ENCODE assay signal across 15 cellular contexts in the genomic region with DNA sequence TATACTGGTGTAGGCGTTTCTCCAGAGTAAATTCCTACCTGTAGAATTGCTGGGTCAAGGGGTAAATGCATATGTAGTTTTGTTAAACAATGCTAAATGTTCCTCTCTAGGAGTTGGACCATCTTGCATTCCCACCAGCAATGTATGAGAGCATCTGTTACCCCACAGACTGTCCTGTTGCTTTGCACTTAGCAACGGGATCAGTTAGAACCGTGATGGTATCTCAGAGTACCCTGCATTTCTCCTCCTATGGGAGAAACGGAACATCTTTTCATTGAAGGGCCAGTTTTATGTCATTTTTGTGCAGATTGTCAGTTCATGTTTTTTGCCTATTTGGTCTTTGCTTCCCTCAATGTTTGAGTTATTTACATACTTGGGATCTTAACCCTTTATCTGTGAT. TPM values are rescaled to one million over a fixed set of nuclear protein-coding genes. Genes with fewer than 3 reads are reported as not detected.
DNase-seq lines count a peak whose midpoint lies in the region; ATAC-seq, FAIRE-seq and TF ChIP-seq lines count a peak whose summit lies in the region.
"Had no signal": no experiment of that assay in that cellular context is flagged by ENCODE, and none has a peak within 500 bp of the region (broad histone marks: within the 10 kb centered on the region; RNA-seq: fewer than 3 reads in every experiment).

No MANE protein-coding gene starts in this region.

- intact Hi-C loops in activated CD4-positive, alpha-beta T cell treated with anti-CD3 and anti-CD28 coated beads for 36 hours (cut with DNase I, micrococcal nuclease), result loop anchor here in 1 of 2 experiments (5.0 kb wide), 2 partner anchors 279 to 379 kb away; partner anchors contain the start of genes DYRK1A and VPS26C
- intact Hi-C loops in K562 (cut with micrococcal nuclease) (no loop called here), esophagus squamous epithelium (cut with DNase I) (no loop called here)

- TF ChIP-seq RAD21 in K562 (CRISPR knock-in tag; conservative IDR thresholded peaks at IDR 0.05 in 1 of 2, IDR thresholded peaks at IDR 0.05 in 1 of 2), result no peak

- 66% methylated on average over 4 of the region's 4 CpGs for WGBS in K562 (ENCODE audit: insufficient coverage, low coverage, missing lambda C conversion rate)
- WGBS in esophagus squamous epithelium, 2 donors, result 72 to 83% methylated on average over 4 of the region's 4 CpGs

- H3K4me1 ChIP-seq in K562 (replicated peaks in 1 of 2; ENCODE audit: control insufficient read depth in 2 of 2, insufficient read depth in 2 of 2, low read length in 2 of 2) (peaks cover 7 to 19% of the 10 kb centered on the region in 2 experiments), esophagus squamous epithelium (peaks cover 0 to 18% (median 5%) of the 10 kb centered on the region in 3 donors)

- TF ChIP-seq EP300 in K562 (IDR thresholded peaks at IDR 0.05; ENCODE audit: low read length), result no peak

- peak overlapping the region; percentile 40 for H3K4me3 Mint-ChIP-seq in activated CD4-positive, alpha-beta T cell treated with anti-CD3 and anti-CD28 coated beads for 36 hours
- H3K4me3 Mint-ChIP-seq in osteocyte (ENCODE audit: unreplicated experiment), result peak overlapping the region; percentile 37

- no peaks in the 10 kb centered on the region for H4K20me1 ChIP-seq in K562 (replicated peaks; ENCODE audit: control insufficient read depth, insufficient read depth, low read length)

- no peak overlapping the region for H3K4me2 ChIP-seq in K562 (ENCODE audit: insufficient read depth, low read length)

- in situ Hi-C loops in K562 (cut with MboI), result no loop called here

- CTCF ChIA-PET in activated CD4-positive, alpha-beta T cell treated with anti-CD3 and anti-CD28 coated beads for 36 hours (lab: Charles Lee), result interaction anchor here (0.8 to 3.5 kb wide), 5 partner anchors 12 to 37 kb away, joined by 3 to 22 read pairs (median 7); no protein-coding TSS in a partner anchor
- CTCF ChIA-PET in K562 (lab: Yijun Ruan, JAX; ENCODE audit: low intra/inter-chr PET ratio), result interaction anchor here (2.0 kb wide), 1 partner anchor 12 kb away, joined by 11 read pairs; no protein-coding TSS in a partner anchor

- H3K79me2 ChIP-seq in K562 (ENCODE audit: control insufficient read depth, insufficient read depth, low read length), result peaks cover 3% of the 10 kb centered on the region; the same call in 2 of the 3 replicates

- ATAC-seq in activated CD4-positive, alpha-beta T cell treated with anti-CD3 and anti-CD28 coated beads for 36 hours, result no peak
- no peak for ATAC-seq in K562
- no peak for ATAC-seq in GM21381 (IDR thresholded peaks at IDR 0.05; ENCODE audit: unreplicated experiment)

- H3K9me1 ChIP-seq in K562 (ENCODE audit: control insufficient read depth, insufficient read depth, low read length), result no peaks in the 10 kb centered on the region

- TF ChIP-seq POLR2A in K562 (conservative IDR thresholded peaks at IDR 0.05) (no peak), esophagus squamous epithelium (IDR thresholded peaks at IDR 0.05) (no peak)

- H3K9me3 ChIP-seq in K562 (replicated peaks; ENCODE audit: control insufficient read depth, insufficient read depth, low read depth, low read length) (no peaks in the 10 kb centered on the region), esophagus squamous epithelium (no peaks in the 10 kb centered on the region)
- H3K9me3 ChIP-seq: thoracic aorta had no signal

- no peak overlapping the region for H3K27ac ChIP-seq in K562 (ENCODE audit: extremely low read depth, low read depth, low read length)
- H3K27ac ChIP-seq in esophagus squamous epithelium, result no peak overlapping the region

- DNase-seq in activated CD4-positive, alpha-beta T cell treated with anti-CD3 and anti-CD28 coated beads for 36 hours, result no peak
- no peak for DNase-seq in activated CD4-positive, alpha-beta T cell treated with anti-CD3 and anti-CD28 coated beads for 48 hours
- peak; percentile 26 for DNase-seq in NCI-H69 (lab: John Stamatoyannopoulos, UW)
- no peak for DNase-seq in K562 (ENCODE audit: extremely low read depth in 1 of 4, low spot score in 3 of 4)
- no peak for DNase-seq in osteocyte (ENCODE audit: extremely low spot score, unreplicated experiment)
- DNase-seq in SHP77 treated with DMSO at 0.1 percent for 48 hours (lab: John Stamatoyannopoulos, UW), result no peak
- DNase-seq in esophagus squamous epithelium (lab: John Stamatoyannopoulos, UW), result no peak
- DNase-seq: ACHN, NCI-H1092, NCI-H2171 treated with DMSO at 0.1 percent for 48 hours had no signal

- H3K27me3 ChIP-seq in K562 (ENCODE audit: control insufficient read depth in 2 of 2, insufficient read depth in 2 of 2, low read length in 2 of 2) (no peaks in the 10 kb centered on the region), esophagus squamous epithelium (peaks cover 0 to 1% (median 0%) of the 10 kb centered on the region in 4 donors)

- no peak overlapping the region for H3K9ac ChIP-seq in K562 (ENCODE audit: insufficient read depth in 1 of 2, low read depth in 2 of 2, low read length in 2 of 2)

- TSS peak; percentile 52 for BruUV-seq in K562 (replicated peaks; lab: Mats Ljungman, UMichigan)

- no peaks in the 10 kb centered on the region for H3K9me3 Mint-ChIP-seq in activated CD4-positive, alpha-beta T cell treated with anti-CD3 and anti-CD28 coated beads for 36 hours (ENCODE audit: low read depth)
- no peaks in the 10 kb centered on the region for H3K9me3 Mint-ChIP-seq in osteocyte (ENCODE audit: unreplicated experiment)

- H3K36me3 ChIP-seq in K562 (ENCODE audit: control insufficient read depth, insufficient read depth, low read length) (no peaks in the 10 kb centered on the region), esophagus squamous epithelium (no peaks in the 10 kb centered on the region)
- H3K36me3 ChIP-seq: thoracic aorta had no signal

- H3K36me3 Mint-ChIP-seq in activated CD4-positive, alpha-beta T cell treated with anti-CD3 and anti-CD28 coated beads for 36 hours (ENCODE audit: low read depth), result no peaks in the 10 kb centered on the region
- H3K36me3 Mint-ChIP-seq in osteocyte (ENCODE audit: unreplicated experiment), result peaks cover 2% of the 10 kb centered on the region

- peak; percentile 44 for FAIRE-seq in K562 (lab: Jason Lieb, UNC)
- FAIRE-seq: colon had no signal

- no peak overlapping the region for H3K4me3 ChIP-seq in K562
- H3K4me3 ChIP-seq in esophagus squamous epithelium, result no peak overlapping the region

- peaks cover 40% of the 10 kb centered on the region for H3K4me1 Mint-ChIP-seq in activated CD4-positive, alpha-beta T cell treated with anti-CD3 and anti-CD28 coated beads for 36 hours
- peaks cover 4% of the 10 kb centered on the region for H3K4me1 Mint-ChIP-seq in osteocyte (ENCODE audit: unreplicated experiment)

- POLR2A ChIA-PET in activated CD4-positive, alpha-beta T cell treated with anti-CD3 and anti-CD28 coated beads for 36 hours (lab: Charles Lee), result no interaction called here
- POLR2A ChIA-PET in K562 (lab: Yijun Ruan, JAX), result interaction anchor here (0.7 to 2.2 kb wide), 3 partner anchors 9 to 24 kb away, joined by 3 to 8 read pairs (median 3); no protein-coding TSS in a partner anchor

- peak overlapping the region; percentile 55 for H3K27ac Mint-ChIP-seq in activated CD4-positive, alpha-beta T cell treated with anti-CD3 and anti-CD28 coated beads for 36 hours
- no peak overlapping the region for H3K27ac Mint-ChIP-seq in osteocyte (ENCODE audit: unreplicated experiment)

- H3K27me3 Mint-ChIP-seq in activated CD4-positive, alpha-beta T cell treated with anti-CD3 and anti-CD28 coated beads for 36 hours, result no peaks in the 10 kb centered on the region
- H3K27me3 Mint-ChIP-seq in osteocyte (ENCODE audit: unreplicated experiment), result no peaks in the 10 kb centered on the region

- TF ChIP-seq CTCF in K562 (IDR thresholded peaks at IDR 0.05 in 2 of 3, conservative IDR thresholded peaks at IDR 0.05 in 1 of 3; ENCODE audit: insufficient read depth in 2 of 3, low read depth in 1 of 3, low read length in 3 of 3) (no peak), osteocyte (IDR thresholded peaks at IDR 0.05) (no peak), esophagus squamous epithelium (IDR thresholded peaks at IDR 0.05) (no peak)

- H2AFZ ChIP-seq in K562 (ENCODE audit: low read depth, low read length), result 0 out of 2 replicates have a peak overlapping the region, but pooled peaks have one; percentile 15

RNA-seq across cellular contexts. Expression of gene RIPPLY3, which starts 18.0 kb away (rescaled TPM):
- total RNA-seq in activated CD4-positive, alpha-beta T cell treated with anti-CD3 and anti-CD28 coated beads for 36 hours, result under 1 TPM in 1 of 2 experiments, not detected in 1; 0.16 TPM
- total RNA-seq in K562 (2011; cell fraction: chromatin; rRNA removed; ENCODE audit: low replicate concordance), result not detected in 2 replicates
- total RNA-seq in K562 (2011; cell fraction: nucleolus; rRNA removed), result not detected in 2 replicates
- total RNA-seq in K562 (2011; cell fraction: nucleoplasm; rRNA removed), result not detected in 2 replicates
- total RNA-seq in K562 (2014; rRNA removed) (not detected in 2 replicates), K562 (2014; rRNA removed; fragmentation: Illumina TruSeq; extraction: Trizol) (not detected in 2 replicates), K562 (2015; rRNA removed; fragmentation: Illumina TruSeq; extraction: Trizol) (not detected in 2 replicates), K562 (2021) (not detected in 2 replicates), osteocyte (0.21 and 0.27 TPM in 2 replicates), esophagus squamous epithelium (under 1 TPM in 3 of 4 donors, not detected in 1; 0.40 to 0.57 (median 0.47) TPM)
- polyA plus RNA-seq in K562 (2011; rRNA removed) (not detected in 2 replicates), K562 (2014; fragmentation: Illumina TruSeq; extraction: Trizol) (not detected in 2 replicates), K562 (2014; fragmentation: Nextera tagmentation; extraction: Ambion mirVana) (not detected), K562 (2014; rRNA removed) (not detected in 2 replicates)
- polyA plus RNA-seq in K562 (2011; cell fraction: cytosol; rRNA removed), result not detected in 2 replicates
- not detected in 2 replicates for polyA plus RNA-seq in K562 (2011; cell fraction: nucleus; rRNA removed)
- not detected in 2 replicates for polyA plus RNA-seq in K562 (2012)
- not detected in 2 replicates for polyA minus RNA-seq in K562 (2011; rRNA and poly(A)+ RNA removed)
- not detected in 2 replicates for polyA minus RNA-seq in K562 (2011; cell fraction: cytosol; rRNA and poly(A)+ RNA removed)
- not detected in 2 replicates for polyA minus RNA-seq in K562 (2011; cell fraction: nucleus; rRNA and poly(A)+ RNA removed)
- total RNA-seq: fibroblast of lung, lower leg skin, thoracic aorta had no signal

RNA-seq across cellular contexts. Expression of gene HLCS, which starts 22.1 kb away (rescaled TPM):
- 10 to 100 TPM; 14.3 to 15.0 TPM for total RNA-seq in activated CD4-positive, alpha-beta T cell treated with anti-CD3 and anti-CD28 coated beads for 36 hours
- 102 and 136 TPM in 2 replicates for total RNA-seq in K562 (2011; cell fraction: chromatin; rRNA removed; ENCODE audit: low replicate concordance)
- 47.9 and 55.7 TPM in 2 replicates for total RNA-seq in K562 (2011; cell fraction: nucleolus; rRNA removed)
- total RNA-seq in K562 (2011; cell fraction: nucleoplasm; rRNA removed), result 69.9 and 71.1 TPM in 2 replicates
- 11.9 and 15.1 TPM in 2 replicates for total RNA-seq in K562 (2014; rRNA removed)
- 21.5 and 25.6 TPM in 2 replicates for total RNA-seq in K562 (2014; rRNA removed; fragmentation: Illumina TruSeq; extraction: Trizol)
- total RNA-seq in K562 (2015; rRNA removed; fragmentation: Illumina TruSeq; extraction: Trizol), result 17.5 and 18.5 TPM in 2 replicates
- 20.0 and 20.1 TPM in 2 replicates for total RNA-seq in K562 (2021)
- 17.5 and 21.4 TPM in 2 replicates for polyA plus RNA-seq in K562 (2011; rRNA removed)
- 11.0 and 15.7 TPM in 2 replicates for polyA plus RNA-seq in K562 (2011; cell fraction: cytosol; rRNA removed)
- 21.4 and 25.6 TPM in 2 replicates for polyA plus RNA-seq in K562 (2011; cell fraction: nucleus; rRNA removed)
- 13.6 and 26.9 TPM in 2 replicates for polyA plus RNA-seq in K562 (2012)
- 15.2 and 17.1 TPM in 2 replicates for polyA plus RNA-seq in K562 (2014; fragmentation: Illumina TruSeq; extraction: Trizol)
- 1 to 10 TPM; 3.0 to 3.6 TPM for polyA plus RNA-seq in K562 (2014; fragmentation: Nextera tagmentation; extraction: Ambion mirVana)
- 9.8 and 13.3 TPM in 2 replicates for polyA plus RNA-seq in K562 (2014; rRNA removed)
- 38.2 and 38.3 TPM in 2 replicates for polyA minus RNA-seq in K562 (2011; rRNA and poly(A)+ RNA removed)
- 10.7 and 11.5 TPM in 2 replicates for polyA minus RNA-seq in K562 (2011; cell fraction: cytosol; rRNA and poly(A)+ RNA removed)
- polyA minus RNA-seq in K562 (2011; cell fraction: nucleus; rRNA and poly(A)+ RNA removed), result 19.1 and 29.1 TPM in 2 replicates
- total RNA-seq in osteocyte, result 26.7 and 27.3 TPM in 2 replicates
- 10 to 100 TPM in 3 of 4 donors, 1 to 10 TPM in 1; 6.3 to 19.5 (median 13.5) TPM for total RNA-seq in esophagus squamous epithelium
